In genomic region chr21:38881041-38881570, GRCh38 we compare ENCODE assay signal across 1 cellular context.
TF ChIP-seq lines count a peak whose summit lies in the region.

No MANE protein-coding gene starts in this region.

TF ChIP-seq in liver, 16 proteins besides CTCF, POLR2A, EP300 and RAD21 (continued from another document):
- no peak for TF ChIP-seq REST (IDR thresholded peaks at IDR 0.05)
- no peak for TF ChIP-seq ZBTB33 (IDR thresholded peaks at IDR 0.05)
- no peak for TF ChIP-seq EGR1 (IDR thresholded peaks at IDR 0.05; ENCODE audit: low read depth in 2 of 2)
- TF ChIP-seq NR2F2 (IDR thresholded peaks at IDR 0.05) = no peak
- no peak for TF ChIP-seq HNF4A (conservative IDR thresholded peaks at IDR 0.05)
